9 cellular contexts compared by ENCODE assay signal in genomic region chr15:39581501-39582285, GRCh38. TPM values are rescaled to one million over a fixed set of nuclear protein-coding genes. Genes with fewer than 3 reads are reported as not detected.
DNase-seq lines count a peak whose midpoint lies in the region; ATAC-seq lines count a peak whose summit lies in the region.
"Had no signal": no experiment of that assay in that cellular context is flagged by ENCODE, and none has a peak within 500 bp of the region (broad histone marks: within the 10 kb centered on the region; RNA-seq: fewer than 3 reads in every experiment).

No MANE protein-coding gene starts in this region.

- DNase-seq in EH (ENCODE audit: low read depth), result peak; percentile 74
- peak; percentile 59 for DNase-seq in MG63
- DNase-seq in T47D (ENCODE audit: low read depth in 1 of 2, low spot score in 1 of 2), result peak; percentile 80 to 88
- peak; percentile 81 to 90 for DNase-seq in left colon
- DNase-seq in cerebellum (ENCODE audit: low spot score), result no peak
- no peak for DNase-seq in NCI-H1694 (lab: John Stamatoyannopoulos, UW)
- no peak for DNase-seq in NCI-H2107 treated with DMSO at 0.1 percent for 48 hours (lab: John Stamatoyannopoulos, UW; ENCODE audit: unreplicated experiment)

- WGBS in thymus, result 69% methylated on average over 21 of the region's 21 CpGs

- intact Hi-C loops in left colon (cut with DNase I, micrococcal nuclease), result loop anchor here in 1 of 2 donors (5.0 to 10.0 kb wide), 3 partner anchors 267 to 764 kb away; no protein-coding TSS in a partner anchor

- peaks cover 5% of the 10 kb centered on the region for H3K4me1 ChIP-seq in thymus (ENCODE audit: control insufficient read depth, insufficient read depth, low read length)

- no peak overlapping the region for H3K27ac ChIP-seq in thymus (ENCODE audit: low read depth)
- H3K27ac ChIP-seq: SK-N-MC had no signal

- H3K4me3 ChIP-seq in MG63 (peak overlapping the region; percentile 71), thymus (ENCODE audit: low read length) (peak overlapping the region; percentile 49)

- in situ Hi-C loops in T47D (cut with HindIII; ENCODE audit: low pct_unique_long_range_greater_than_20kb, low sequenced_read_pairs), result no loop called here

- no peaks in the 10 kb centered on the region for H3K27me3 ChIP-seq in MG63
- peaks cover 30% of the 10 kb centered on the region for H3K27me3 ChIP-seq in thymus (ENCODE audit: control insufficient read depth, insufficient read depth)

- ATAC-seq in left colon, result peak; percentile 75

- H3K36me3 ChIP-seq in MG63 (peaks cover 57% of the 10 kb centered on the region), thymus (ENCODE audit: control insufficient read depth, insufficient read depth) (no peaks in the 10 kb centered on the region)

- no peaks in the 10 kb centered on the region for H3K9me3 ChIP-seq in MG63
- no peaks in the 10 kb centered on the region for H3K9me3 ChIP-seq in thymus (ENCODE audit: control insufficient read depth)

RNA-seq across cellular contexts. Expression of gene THBS1, which starts 0.8 kb away (rescaled TPM):
- total RNA-seq in MG63 (2014; rRNA removed; shearing (Covaris generic); ENCODE audit: low replicate concordance), result 335 and 364 TPM in 2 replicates
- total RNA-seq in left colon, result 100 to 1,000 TPM; 174 to 181 TPM
- polyA plus RNA-seq in thymus, result 26.2 TPM
- total RNA-seq in cerebellum, result 58.4 TPM

Comparison
In these comparisons a context has a peak if more than half of its experiments do, and no peak if none do; other contexts are left out.
1. DNase-seq: peak in EH (single experiment), MG63 (single experiment), T47D (2 of 2) and left colon (2 of 2); none in cerebellum (single experiment), NCI-H1694 (single experiment) and NCI-H2107 treated with DMSO at 0.1 percent for 48 hours (single experiment).